19 cellular contexts compared by ENCODE assay signal in the genomic region with DNA sequence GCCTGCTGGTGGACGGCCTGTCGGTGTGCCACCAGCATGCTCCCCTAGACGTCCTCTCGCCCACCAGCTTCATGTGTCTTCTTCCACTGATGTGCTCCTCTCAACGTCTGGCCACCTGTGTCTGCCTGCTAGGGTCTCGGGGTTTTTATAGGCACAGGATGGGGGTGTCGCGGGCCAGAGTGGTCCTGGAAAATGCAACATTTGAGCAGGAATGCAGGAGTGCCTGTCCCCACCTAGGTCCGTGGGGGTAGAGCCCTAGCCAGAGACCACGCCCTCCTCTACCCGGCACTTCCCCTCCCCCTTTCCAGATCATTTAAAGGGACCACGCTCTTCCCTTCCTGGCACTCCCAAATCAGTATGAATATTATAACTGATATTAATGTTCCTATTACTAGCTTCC. TPM values are rescaled to one million over a fixed set of nuclear protein-coding genes. Genes with fewer than 3 reads are reported as not detected.
DNase-seq lines count a peak whose midpoint lies in the region; ATAC-seq, FAIRE-seq and TF ChIP-seq lines count a peak whose summit lies in the region.
"Had no signal": no experiment of that assay in that cellular context is flagged by ENCODE, and none has a peak within 500 bp of the region (broad histone marks: within the 10 kb centered on the region; RNA-seq: fewer than 3 reads in every experiment).

No MANE protein-coding gene starts in this region.

- POLR2A ChIA-PET in Panc1 (lab: Charles Lee) = no interaction called here

- no peak for TF ChIP-seq CTCF in Panc1 (IDR thresholded peaks at IDR 0.05)
- no peak for TF ChIP-seq CTCF in esophagus muscularis mucosa (IDR thresholded peaks at IDR 0.05)
- no peak for TF ChIP-seq CTCF in testis (IDR thresholded peaks at IDR 0.05)
- TF ChIP-seq CTCF in heart left ventricle (IDR thresholded peaks at IDR 0.05) = no peak

- no peak for TF ChIP-seq EP300 in esophagus muscularis mucosa (IDR thresholded peaks at IDR 0.05)

- CTCF ChIA-PET in Panc1 (lab: Charles Lee) = no interaction called here

- H3K9me3 ChIP-seq in Panc1 (ENCODE audit: control insufficient read depth, insufficient read depth, low read depth, low read length) (no peaks in the 10 kb centered on the region), esophagus muscularis mucosa (no peaks in the 10 kb centered on the region), testis (no peaks in the 10 kb centered on the region), heart left ventricle (no peaks in the 10 kb centered on the region)
- H3K9me3 ChIP-seq: A549, BE2C, HAP-1 had no signal

- no peaks in the 10 kb centered on the region for H3K27me3 ChIP-seq in Panc1 (ENCODE audit: control insufficient read depth, insufficient read depth, low read length)
- H3K27me3 ChIP-seq in esophagus muscularis mucosa = no peaks in the 10 kb centered on the region
- H3K27me3 ChIP-seq in testis = no peaks in the 10 kb centered on the region
- no peaks in the 10 kb centered on the region for H3K27me3 ChIP-seq in heart left ventricle
- H3K27me3 ChIP-seq: BE2C had no signal

- no peak for DNase-seq in Panc1 (ENCODE audit: low read depth, low spot score)
- no peak for DNase-seq in esophagus muscularis mucosa (ENCODE audit: extremely low spot score)
- DNase-seq in testis = peak; percentile 35
- no peak for DNase-seq in frontal cortex (ENCODE audit: low spot score in 2 of 2)
- DNase-seq in heart left ventricle = no peak
- DNase-seq: BE2C; CD4-positive, alpha-beta memory T cell; DMS153; DMS79 treated with DMSO at 0.1 percent for 48 hours; EL; GOT3 had no signal

- in situ Hi-C loops in Panc1 (cut with HindIII; ENCODE audit: low pct_unique_long_range_greater_than_20kb, low sequenced_read_pairs) = no loop called here

- H3K36me3 ChIP-seq in Panc1 (ENCODE audit: control insufficient read depth, insufficient read depth, low read length) = no peaks in the 10 kb centered on the region
- no peaks in the 10 kb centered on the region for H3K36me3 ChIP-seq in esophagus muscularis mucosa
- no peaks in the 10 kb centered on the region for H3K36me3 ChIP-seq in testis (ENCODE audit: low read depth, missing control alignments)
- no peaks in the 10 kb centered on the region for H3K36me3 ChIP-seq in heart left ventricle
- H3K36me3 ChIP-seq: BE2C, HAP-1 had no signal

- WGBS in esophagus muscularis mucosa = 85% methylated on average over 12 of the region's 12 CpGs
- 69 to 73% methylated on average over 11 to 12 of the region's 12 CpGs for WGBS in testis, 2 donors
- 83 to 90% (median 85%) methylated on average over 12 of the region's 12 CpGs for WGBS in heart left ventricle, 4 donors

- H3K4me1 ChIP-seq in Panc1 (ENCODE audit: control insufficient read depth, insufficient read depth, low read length) (no peaks in the 10 kb centered on the region), esophagus muscularis mucosa (peaks cover 31 to 59% (median 44%) of the 10 kb centered on the region in 4 donors), testis (peaks cover 25% of the 10 kb centered on the region), heart left ventricle (peaks cover 0 to 48% (median 21%) of the 10 kb centered on the region in 12 donors)
- H3K4me1 ChIP-seq: A549, BE2C, HAP-1 had no signal

- no peak for ATAC-seq in Panc1
- no peak for ATAC-seq in HG03342 (IDR thresholded peaks at IDR 0.05; ENCODE audit: unreplicated experiment)
- no peak for ATAC-seq in heart left ventricle
- ATAC-seq: A549 had no signal

- FAIRE-seq in frontal cortex (lab: Jason Lieb, UNC) = no peak
- FAIRE-seq: A549, G401.6, GM12891 had no signal

- no peak overlapping the region for H3K4me3 ChIP-seq in Panc1 (ENCODE audit: low read depth in 2 of 2, low read length in 2 of 2)
- no peak overlapping the region for H3K4me3 ChIP-seq in esophagus muscularis mucosa
- H3K4me3 ChIP-seq in testis = peak overlapping the region; percentile 15 to 47
- no peak overlapping the region for H3K4me3 ChIP-seq in heart left ventricle
- H3K4me3 ChIP-seq: A549, HAP-1 had no signal

- peak overlapping the region; percentile 49; the same call in 1 of the 2 replicates for H3K27ac ChIP-seq in Panc1 (ENCODE audit: low read length)
- peak overlapping the region in 3 of 4 donors; percentile 58 to 74 (median 69) for H3K27ac ChIP-seq in esophagus muscularis mucosa (replicated peaks in 1 of 4)
- no peak overlapping the region for H3K27ac ChIP-seq in testis
- no peak overlapping the region for H3K27ac ChIP-seq in heart left ventricle
- H3K27ac ChIP-seq: A549, C4-2B, HL-60 had no signal

- TF ChIP-seq POLR2A in esophagus muscularis mucosa (IDR thresholded peaks at IDR 0.05; ENCODE audit: low read depth) (no peak), testis (IDR thresholded peaks at IDR 0.05) (no peak), heart left ventricle (IDR thresholded peaks at IDR 0.05) (no peak)

- intact Hi-C loops in Panc1 (cut with micrococcal nuclease; ENCODE audit: unreplicated experiment) (no loop called here), esophagus muscularis mucosa (cut with DNase I) (no loop called here), testis (cut with DNase I; ENCODE audit: low total_unique reads) (no loop called here), heart left ventricle (cut with DNase I) (no loop called here)

- no TSS peak for BruUV-seq in Panc1 (replicated peaks; lab: Mats Ljungman, UMichigan)

RNA-seq across cellular contexts. Expression of a gene that starts 48.0 kb away (rescaled TPM):
- 82.4 TPM for total RNA-seq in Panc1 (2021; ENCODE audit: unreplicated experiment)
- 45.1 TPM for polyA plus RNA-seq in Panc1 (2012; ENCODE audit: insufficient read length)
- total RNA-seq in esophagus muscularis mucosa = 10 to 100 TPM; 33.2 to 69.7 (median 43.9) TPM
- total RNA-seq in testis = 10 to 100 TPM; 13.5 to 18.3 TPM
- polyA plus RNA-seq in testis (ENCODE audit: insufficient read depth, low read depth, low replicate concordance) = 12.9 TPM
- 0.82 TPM for total RNA-seq in frontal cortex
- total RNA-seq in heart left ventricle = 10 to 100 TPM in 5 of 9 donors, 1 to 10 TPM in 4; 8.1 to 39.2 (median 12.0) TPM
- 10 to 100 TPM in 1 of 2 donors, 1 to 10 TPM in 1; 4.2 to 14.2 TPM for polyA plus RNA-seq in heart left ventricle
- total RNA-seq: CD4-positive, alpha-beta memory T cell had no signal
- polyA plus RNA-seq: IgD-negative memory B cell had no signal

Comparison
In these comparisons a context has a peak if more than half of its experiments do, and no peak if none do; other contexts are left out.
1. H3K27ac ChIP-seq: peak in Panc1 (single experiment) and esophagus muscularis mucosa (3 of 4); none in testis (0 of 2) and heart left ventricle (0 of 12).
2. H3K4me3 ChIP-seq: peak in testis (2 of 2); none in Panc1 (0 of 2), esophagus muscularis mucosa (0 of 4) and heart left ventricle (0 of 12).